In genomic region chr17:2755941-2756724, GRCh38 we compare ENCODE assay signal across 10 cellular contexts. TPM values are rescaled to one million over a fixed set of nuclear protein-coding genes. Genes with fewer than 3 reads are reported as not detected.
A peak's percentile ranks its signal among the peaks of the same experiment; 100 is the strongest.
DNase-seq lines count a peak whose midpoint lies in the region; ATAC-seq and TF ChIP-seq lines count a peak whose summit lies in the region.
"Had no signal": no experiment of that assay in that cellular context is flagged by ENCODE, and none has a peak within 500 bp of the region (broad histone marks: within the 10 kb centered on the region; RNA-seq: fewer than 3 reads in every experiment).

No MANE protein-coding gene starts in this region.

- peaks cover 36 to 37% of the 10 kb centered on the region in 2 donors for H3K27me3 Mint-ChIP-seq in natural killer cell (ENCODE audit: low read depth in 2 of 2)
- peaks cover 7 to 21% of the 10 kb centered on the region in 2 donors for H3K27me3 Mint-ChIP-seq in natural killer cell treated with Interleukin-12 subunit alpha and Interleukin-12 subunit beta and Interleukin-15 and Interleukin-18, amount 100 ng/mL, for 72 hours
- peaks cover 16% of the 10 kb centered on the region for H3K27me3 Mint-ChIP-seq in memory B cell

- intact Hi-C loops in natural killer cell (cut with micrococcal nuclease), result no loop called here

- 1% methylated on average over 42 of the region's 42 CpGs for WGBS in urinary bladder

- H3K27ac Mint-ChIP-seq in natural killer cell (no peak overlapping the region), memory B cell (no peak overlapping the region)
- no peak overlapping the region for H3K27ac Mint-ChIP-seq in natural killer cell treated with Interleukin-12 subunit alpha and Interleukin-12 subunit beta and Interleukin-15 and Interleukin-18, amount 100 ng/mL, for 72 hours

- no peak for DNase-seq in natural killer cell
- DNase-seq in natural killer cell treated with Interleukin-12 subunit alpha and Interleukin-12 subunit beta and Interleukin-15 and Interleukin-18, amount 100 ng/mL, for 72 hours (ENCODE audit: low spot score), result no peak
- no peak for DNase-seq in choroid plexus epithelial cell (ENCODE audit: low read depth)
- no peak for DNase-seq in memory B cell (ENCODE audit: low spot score in 2 of 2)
- no peak for DNase-seq in NCI-H1048 (lab: John Stamatoyannopoulos, UW)
- DNase-seq in activated naive CD4-positive, alpha-beta T cell treated with Interleukin-2 at 50 U/mL for 16 hours, result no peak
- DNase-seq: COR-L47 had no signal

- TF ChIP-seq CTCF in natural killer cell (IDR thresholded peaks at IDR 0.05) (no peak), choroid plexus epithelial cell (conservative IDR thresholded peaks at IDR 0.05; ENCODE audit: low read depth, low read length) (no peak)

- peaks cover 0 to 5% of the 10 kb centered on the region in 2 donors for H3K4me1 Mint-ChIP-seq in natural killer cell
- H3K4me1 Mint-ChIP-seq in natural killer cell treated with Interleukin-12 subunit alpha and Interleukin-12 subunit beta and Interleukin-15 and Interleukin-18, amount 100 ng/mL, for 72 hours (ENCODE audit: low read depth in 2 of 2), result no peaks in the 10 kb centered on the region
- H3K4me1 Mint-ChIP-seq in memory B cell, result peaks cover 2% of the 10 kb centered on the region

- H3K4me1 ChIP-seq in urinary bladder (ENCODE audit: insufficient read depth), result peaks cover 1% of the 10 kb centered on the region

- H3K36me3 Mint-ChIP-seq in natural killer cell (no peaks in the 10 kb centered on the region), memory B cell (peaks cover 1% of the 10 kb centered on the region)
- H3K36me3 Mint-ChIP-seq in natural killer cell treated with Interleukin-12 subunit alpha and Interleukin-12 subunit beta and Interleukin-15 and Interleukin-18, amount 100 ng/mL, for 72 hours, result no peaks in the 10 kb centered on the region

- no peaks in the 10 kb centered on the region for H3K36me3 ChIP-seq in urinary bladder (ENCODE audit: insufficient read depth)

- H3K27ac ChIP-seq in urinary bladder (ENCODE audit: low read depth), result no peak overlapping the region

- H3K4me3 ChIP-seq in choroid plexus epithelial cell (ENCODE audit: low read depth, low read length) (peak overlapping the region; percentile 10), urinary bladder (ENCODE audit: low read depth, low read length) (peak overlapping the region; percentile 37)

- H3K9me3 Mint-ChIP-seq in natural killer cell (no peaks in the 10 kb centered on the region), memory B cell (no peaks in the 10 kb centered on the region)
- H3K9me3 Mint-ChIP-seq in natural killer cell treated with Interleukin-12 subunit alpha and Interleukin-12 subunit beta and Interleukin-15 and Interleukin-18, amount 100 ng/mL, for 72 hours, result no peaks in the 10 kb centered on the region
- H3K9me3 Mint-ChIP-seq: neural crest cell had no signal

- H3K4me3 Mint-ChIP-seq in natural killer cell (peak overlapping the region; percentile 65), memory B cell (peak overlapping the region; percentile 70)
- no peak overlapping the region for H3K4me3 Mint-ChIP-seq in natural killer cell treated with Interleukin-12 subunit alpha and Interleukin-12 subunit beta and Interleukin-15 and Interleukin-18, amount 100 ng/mL, for 72 hours
- H3K4me3 Mint-ChIP-seq: neural crest cell had no signal

- no peak for ATAC-seq in natural killer cell
- ATAC-seq in natural killer cell treated with Interleukin-12 subunit alpha and Interleukin-12 subunit beta and Interleukin-15 and Interleukin-18, amount 100 ng/mL, for 72 hours, result no peak
- ATAC-seq in memory B cell (ENCODE audit: low read depth), result no peak
- ATAC-seq in HG02571 (IDR thresholded peaks at IDR 0.05; ENCODE audit: unreplicated experiment), result no peak

RNA-seq across cellular contexts. Expression of gene CCDC92B, which starts 6.7 kb away (rescaled TPM):
- total RNA-seq in natural killer cell, result not detected
- total RNA-seq in natural killer cell treated with Interleukin-12 subunit alpha and Interleukin-12 subunit beta and Interleukin-15 and Interleukin-18, amount 100 ng/mL, for 72 hours, result not detected
- total RNA-seq in urinary bladder, result 0.32 TPM
- 0.14 TPM for polyA plus RNA-seq in urinary bladder

RNA-seq across cellular contexts. Expression of gene RAP1GAP2, which starts 40.1 kb away (rescaled TPM):
- 100 to 1,000 TPM; 274 to 418 (median 390) TPM for total RNA-seq in natural killer cell
- total RNA-seq in natural killer cell treated with Interleukin-12 subunit alpha and Interleukin-12 subunit beta and Interleukin-15 and Interleukin-18, amount 100 ng/mL, for 72 hours, result 10 to 100 TPM in 1 of 2 donors, 1 to 10 TPM in 1; 7.7 to 14.5 TPM
- total RNA-seq in urinary bladder, result 3.9 TPM
- 3.7 TPM for polyA plus RNA-seq in urinary bladder

RNA-seq across cellular contexts. Expression of gene CLUH, which starts 44.6 kb away (rescaled TPM):
- total RNA-seq in natural killer cell (10 to 100 TPM; 34.6 to 43.5 (median 42.1) TPM), urinary bladder (20.1 TPM)
- total RNA-seq in natural killer cell treated with Interleukin-12 subunit alpha and Interleukin-12 subunit beta and Interleukin-15 and Interleukin-18, amount 100 ng/mL, for 72 hours, result 100 to 1,000 TPM in 1 of 2 donors, 10 to 100 TPM in 1; 65.7 to 195 TPM
- polyA plus RNA-seq in urinary bladder, result 51.3 TPM

Comparison
In these comparisons a context has a peak if more than half of its experiments do, and no peak if none do; other contexts are left out.
1. RNA of gene RAP1GAP2, which starts 40.1 kb away (total RNA-seq): 274 to 418 TPM in natural killer cell; 7.7 to 14.5 TPM in natural killer cell treated with Interleukin-12 subunit alpha and Interleukin-12 subunit beta and Interleukin-15 and Interleukin-18, amount 100 ng/mL, for 72 hours and 3.9 TPM in urinary bladder (single experiment); every median in the first group is over 10 times any median in the second.